Comparison of ENCODE assay signal across 21 cellular contexts in the genomic region with DNA sequence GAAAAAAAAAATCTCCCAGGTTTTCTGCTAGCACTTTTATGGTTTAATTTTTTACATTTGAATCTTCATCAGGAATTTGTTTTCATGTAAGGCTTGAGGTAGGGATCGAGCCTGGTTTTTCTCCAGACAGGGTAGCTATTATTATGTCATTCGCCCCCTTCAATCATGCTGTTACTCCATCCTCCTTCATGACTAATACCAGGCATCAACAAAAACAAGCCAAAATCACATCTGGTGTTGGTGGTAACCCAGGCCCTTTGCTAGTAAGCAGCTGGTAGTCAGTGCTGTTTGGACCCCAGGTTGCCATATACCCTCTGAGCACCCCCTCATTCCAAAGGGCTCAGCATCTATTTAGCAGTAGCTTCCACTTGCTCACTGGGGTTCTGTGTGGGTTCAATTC.
"Had no signal": no experiment of that assay in that cellular context is flagged by ENCODE, and none has a peak within 500 bp of the region (broad histone marks: within the 10 kb centered on the region; RNA-seq: fewer than 3 reads in every experiment).

No MANE protein-coding gene starts in this region.

- H3K36me3 ChIP-seq: breast epithelium, thoracic aorta, upper lobe of right lung, WERI-Rb-1 had no signal

- H3K79me2 ChIP-seq: parathyroid adenoma had no signal

- H3K27me3 ChIP-seq: breast epithelium, foreskin keratinocyte, neutrophil, upper lobe of right lung had no signal

- H2AFZ ChIP-seq: parathyroid adenoma had no signal

- DNase-seq: activated CD4-positive, alpha-beta T cell treated with anti-CD3 and anti-CD28 coated beads for 1 hour; activated CD8-positive, alpha-beta memory T cell treated with anti-CD3 and anti-CD28 coated beads for 24 hours; activated CD8-positive, alpha-beta memory T cell treated with anti-CD3 and anti-CD28 coated beads, Interleukin-2, amount 50 U/mL, for 48 hours; activated gamma-delta T cell; cerebellar nuclear complex; cortex of kidney; foreskin keratinocyte; stimulated activated CD4-positive, alpha-beta T cell treated with anti-CD3 and anti-CD28 coated beads, Interleukin-4, amount 100 ng/mL, for 4 hours; stimulated activated naive B cell treated with anti-CD40 and anti-IgM and Interleukin-4, amounts not matched to agents 10 μg/mL and 1 μg/mL and 100 μg/mL, for 72 hours; T-helper 2 cell; upper lobe of right lung; WERI-Rb-1 had no signal

- H3K4me1 ChIP-seq: breast epithelium, foreskin keratinocyte, parathyroid adenoma, upper lobe of right lung had no signal

- ATAC-seq: esophagus mucosa; foreskin keratinocyte; left lobe of liver; natural killer cell treated with Interleukin-12 subunit alpha and Interleukin-12 subunit beta and Interleukin-15 and Interleukin-18, amount 100 ng/mL, for 72 hours; sciatic nerve; stimulated activated naive B cell treated with anti-CD40 and anti-IgM and Interleukin-4, amounts not matched to agents 10 μg/mL and 1 μg/mL and 100 μg/mL, for 72 hours; upper lobe of right lung had no signal

- H3K9ac ChIP-seq: parathyroid adenoma had no signal

- H3K4me3 ChIP-seq: breast epithelium, lung, thoracic aorta, upper lobe of right lung had no signal

- H3K9me3 ChIP-seq: breast epithelium, neutrophil, thoracic aorta, upper lobe of right lung had no signal

- H3K27ac ChIP-seq: breast epithelium, foreskin keratinocyte, neutrophil, parathyroid adenoma, thoracic aorta, upper lobe of right lung, WERI-Rb-1 had no signal
